ENCODE assay signal across 32 cellular contexts in genomic region chr1:176869577-176869976, GRCh38.
"Had no signal": no experiment of that assay in that cellular context is flagged by ENCODE, and none has a peak within 500 bp of the region (broad histone marks: within the 10 kb centered on the region; RNA-seq: fewer than 3 reads in every experiment).

No MANE protein-coding gene starts in this region.

- H3K27ac ChIP-seq: ascending aorta, cardiac muscle cell, VCaP had no signal

- DNase-seq: activated B cell treated with CpG ODN at 0.5 μM for 24 hours; activated CD4-positive, alpha-beta memory T cell treated with anti-CD3 and anti-CD28 coated beads for 36 hours; activated CD4-positive, alpha-beta T cell treated with anti-CD3 and anti-CD28 coated beads for 4 hours; activated CD4-positive, alpha-beta T cell treated with anti-CD3 and anti-CD28 coated beads, Interleukin-2, amount 10 ng/mL, durations not matched to agents 24 days and 14 days; activated CD4-positive, alpha-beta T cell treated with anti-CD3 and anti-CD28 coated beads, Interleukin-2, amount 50 U/mL, for 1 hour; activated CD4-positive, alpha-beta T cell treated with anti-CD3 and anti-CD28 coated beads, Interleukin-2, amount 50 U/mL, for 4 hours; activated CD4-positive, CD25-positive, alpha-beta regulatory T cell treated with anti-CD3 and anti-CD28 coated beads, Interleukin-2, amount 50 U/mL, for 72 hours; activated CD8-positive, alpha-beta memory T cell treated with anti-CD3 and anti-CD28 coated beads, Interleukin-2, amount 50 U/mL, for 4 hours; activated CD8-positive, alpha-beta T cell treated with anti-CD3 and anti-CD28 coated beads for 36 hours; activated effector memory CD4-positive, alpha-beta T cell treated with anti-CD3 and anti-CD28 coated beads, Interleukin-2, amount 50 U/mL, for 16 hours; activated gamma-delta T cell treated with Interleukin-2 at 50 U/mL for 16 hours; activated naive CD4-positive, alpha-beta T cell; activated naive CD4-positive, alpha-beta T cell treated with anti-CD3 and anti-CD28 coated beads for 36 hours; activated naive CD4-positive, alpha-beta T cell treated with anti-CD3 and anti-CD28 coated beads, Interleukin-2, amount 50 U/mL, for 16 hours; activated naive CD8-positive, alpha-beta T cell treated with anti-CD3 and anti-CD28 coated beads, Interleukin-2, amount 10 ng/mL, durations not matched to agents 7 days and 5 days; activated naive CD8-positive, alpha-beta T cell treated with anti-CD3 and anti-CD28 coated beads, Interleukin-2, amount 50 U/mL, for 24 hours; activated T-cell treated with anti-CD3 and anti-CD28 coated beads for 4 hours; activated T-cell treated with anti-CD3 and anti-CD28 coated beads, Interleukin-2, amount 50 U/mL, for 1 hour; activated T-cell treated with anti-CD3 and anti-CD28 coated beads, Interleukin-2, amount 50 U/mL, for 4 hours; activated T-cell treated with anti-CD3 and anti-CD28 coated beads, Interleukin-2, amount 50 U/mL, for 72 hours; amygdala; anterior cingulate cortex; central memory CD4-positive, alpha-beta T cell; SW 1271; T-helper 1 cell; T-helper 2 cell; T-helper 9 cell had no signal

- H3K27me3 ChIP-seq: ascending aorta, cardiac muscle cell had no signal

- H3K4me1 ChIP-seq: ascending aorta had no signal

- ATAC-seq: activated CD8-positive, alpha-beta T cell treated with anti-CD3 and anti-CD28 coated beads for 36 hours; activated naive CD4-positive, alpha-beta T cell treated with anti-CD3 and anti-CD28 coated beads, Interleukin-2, amount 50 U/mL, for 72 hours; activated naive CD8-positive, alpha-beta T cell treated with anti-CD3 and anti-CD28 coated beads, Interleukin-2, amount 50 U/mL, for 24 hours; activated T-cell treated with anti-CD3 and anti-CD28 coated beads, Interleukin-2, amount 50 U/mL, for 4 hours; activated T-cell treated with anti-CD3 and anti-CD28 coated beads, Interleukin-2, amount 50 U/mL, for 72 hours; activated T-helper 17 cell treated with anti-CD3 and anti-CD28 coated beads, Interleukin-2, amount 50 U/mL, for 72 hours had no signal

- H3K9me3 ChIP-seq: ascending aorta had no signal

- H3K36me3 ChIP-seq: ascending aorta, cardiac muscle cell had no signal

- H3K4me3 ChIP-seq: ascending aorta, cardiac muscle cell had no signal
